In genomic region chr19:51142119-51142518, GRCh38 we compare ENCODE assay signal across 16 cellular contexts. TPM values are rescaled to one million over a fixed set of nuclear protein-coding genes. Genes with fewer than 3 reads are reported as not detected.
DNase-seq lines count a peak whose midpoint lies in the region; ATAC-seq and TF ChIP-seq lines count a peak whose summit lies in the region.
"Had no signal": no experiment of that assay in that cellular context is flagged by ENCODE, and none has a peak within 500 bp of the region (broad histone marks: within the 10 kb centered on the region; RNA-seq: fewer than 3 reads in every experiment).

SIGLEC7 (plus strand) TSS chr19:51142301; CDS start chr19:51142370, 69 bp downstream.

- H3K36me3 Mint-ChIP-seq in activated naive CD4-positive, alpha-beta T cell treated with anti-CD3 and anti-CD28 coated beads, Interleukin-2, amount 10 ng/mL, durations not matched to agents 7 days and 5 days: no peaks in the 10 kb centered on the region
- H3K36me3 Mint-ChIP-seq in activated naive CD4-positive, alpha-beta T cell treated with anti-CD3 and anti-CD28 coated beads for 36 hours (ENCODE audit: low read depth): no peaks in the 10 kb centered on the region
- H3K36me3 Mint-ChIP-seq in effector memory CD8-positive, alpha-beta T cell (ENCODE audit: insufficient read depth): no peaks in the 10 kb centered on the region
- no peaks in the 10 kb centered on the region for H3K36me3 Mint-ChIP-seq in activated CD4-positive, alpha-beta T cell treated with anti-CD3 and anti-CD28 coated beads, Interleukin-2, amount 10 ng/mL, durations not matched to agents 7 days and 5 days (ENCODE audit: low read depth)
- H3K36me3 Mint-ChIP-seq in Calu3 (ENCODE audit: insufficient read depth, unreplicated experiment): no peaks in the 10 kb centered on the region

- BruUV-seq in Calu3 (replicated peaks; lab: Mats Ljungman, UMichigan): no TSS peak

- peak within 1 kb of the TSS; percentile 29 for H3K27ac Mint-ChIP-seq in activated naive CD4-positive, alpha-beta T cell treated with anti-CD3 and anti-CD28 coated beads, Interleukin-2, amount 10 ng/mL, durations not matched to agents 7 days and 5 days
- H3K27ac Mint-ChIP-seq in activated naive CD4-positive, alpha-beta T cell treated with anti-CD3 and anti-CD28 coated beads for 36 hours: no peak within 1 kb of the TSS
- H3K27ac Mint-ChIP-seq in effector memory CD8-positive, alpha-beta T cell: peak within 1 kb of the TSS; percentile 38 to 68
- H3K27ac Mint-ChIP-seq in activated CD4-positive, alpha-beta T cell treated with anti-CD3 and anti-CD28 coated beads, Interleukin-2, amount 10 ng/mL, durations not matched to agents 7 days and 5 days: no peak within 1 kb of the TSS
- H3K27ac Mint-ChIP-seq in Calu3 (ENCODE audit: unreplicated experiment): no peak within 1 kb of the TSS
- H3K27ac Mint-ChIP-seq: activated T-cell treated with anti-CD3 and anti-CD28 coated beads, Interleukin-2, amount 50 U/mL, for 72 hours; nephron progenitor cell had no signal

- H3K4me1 ChIP-seq in transverse colon: no peaks in the 10 kb centered on the region
- H3K4me1 ChIP-seq: ascending aorta had no signal

- intact Hi-C loops in activated naive CD4-positive, alpha-beta T cell treated with anti-CD3 and anti-CD28 coated beads for 36 hours (cut with micrococcal nuclease): no loop called here
- intact Hi-C loops in transverse colon (cut with DNase I; ENCODE audit: low total_unique reads): no loop called here
- intact Hi-C loops in Calu3 (cut with micrococcal nuclease; ENCODE audit: unreplicated experiment): no loop called here

- TF ChIP-seq CTCF in transverse colon (IDR thresholded peaks at IDR 0.05): no peak
- no peak for TF ChIP-seq CTCF in Calu3 (IDR thresholded peaks at IDR 0.05; ENCODE audit: unreplicated experiment)

- no peak within 1 kb of the TSS for H3K4me3 Mint-ChIP-seq in activated naive CD4-positive, alpha-beta T cell treated with anti-CD3 and anti-CD28 coated beads, Interleukin-2, amount 10 ng/mL, durations not matched to agents 7 days and 5 days
- H3K4me3 Mint-ChIP-seq in activated naive CD4-positive, alpha-beta T cell treated with anti-CD3 and anti-CD28 coated beads for 36 hours: no peak within 1 kb of the TSS
- peak within 1 kb of the TSS in 1 of 2 donors; percentile 73 for H3K4me3 Mint-ChIP-seq in effector memory CD8-positive, alpha-beta T cell
- H3K4me3 Mint-ChIP-seq in activated CD4-positive, alpha-beta T cell treated with anti-CD3 and anti-CD28 coated beads, Interleukin-2, amount 10 ng/mL, durations not matched to agents 7 days and 5 days: no peak within 1 kb of the TSS
- no peak within 1 kb of the TSS for H3K4me3 Mint-ChIP-seq in Calu3 (ENCODE audit: low read depth, unreplicated experiment)
- H3K4me3 Mint-ChIP-seq: activated T-cell treated with anti-CD3 and anti-CD28 coated beads, Interleukin-2, amount 50 U/mL, for 72 hours; nephron progenitor cell had no signal

- no peak for TF ChIP-seq POLR2A in transverse colon (IDR thresholded peaks at IDR 0.05)

- H3K27me3 Mint-ChIP-seq in activated naive CD4-positive, alpha-beta T cell treated with anti-CD3 and anti-CD28 coated beads, Interleukin-2, amount 10 ng/mL, durations not matched to agents 7 days and 5 days: peaks cover 44% of the 10 kb centered on the region
- H3K27me3 Mint-ChIP-seq in activated naive CD4-positive, alpha-beta T cell treated with anti-CD3 and anti-CD28 coated beads for 36 hours (ENCODE audit: low read depth): no peaks in the 10 kb centered on the region
- peaks cover 0 to 10% of the 10 kb centered on the region in 2 donors for H3K27me3 Mint-ChIP-seq in effector memory CD8-positive, alpha-beta T cell
- peaks cover 11% of the 10 kb centered on the region for H3K27me3 Mint-ChIP-seq in activated CD4-positive, alpha-beta T cell treated with anti-CD3 and anti-CD28 coated beads, Interleukin-2, amount 10 ng/mL, durations not matched to agents 7 days and 5 days
- H3K27me3 Mint-ChIP-seq in Calu3 (ENCODE audit: unreplicated experiment): peaks cover 96% of the 10 kb centered on the region

- no peaks in the 10 kb centered on the region for H3K9me3 ChIP-seq in transverse colon
- H3K9me3 ChIP-seq: ascending aorta had no signal

- no peak for DNase-seq in activated naive CD4-positive, alpha-beta T cell treated with anti-CD3 and anti-CD28 coated beads, Interleukin-2, amount 10 ng/mL, durations not matched to agents 7 days and 5 days
- DNase-seq in activated naive CD4-positive, alpha-beta T cell treated with anti-CD3 and anti-CD28 coated beads for 36 hours: no peak
- DNase-seq in effector memory CD8-positive, alpha-beta T cell: no peak
- DNase-seq in mesenteric fat pad (ENCODE audit: low spot score): peak; percentile 75
- DNase-seq in transverse colon: peak; percentile 22
- DNase-seq in activated CD4-positive, alpha-beta T cell treated with anti-CD3 and anti-CD28 coated beads, Interleukin-2, amount 10 ng/mL, durations not matched to agents 7 days and 5 days: no peak
- no peak for DNase-seq in Calu3
- no peak for DNase-seq in stimulated activated CD4-positive, alpha-beta T cell treated with anti-CD3 and anti-CD28 coated beads, Interleukin-12 subunit alpha, Interleukin-12 subunit beta, amount 100 ng/mL, for 4 hours
- DNase-seq: activated T-cell treated with anti-CD3 and anti-CD28 coated beads, Interleukin-2, amount 50 U/mL, for 72 hours; effector CD4-positive, alpha-beta T cell; foreskin fibroblast; NCI-H1436 treated with DMSO at 0.1 percent for 48 hours; nephron progenitor cell; PC-3 had no signal

- peak within 1 kb of the TSS; percentile 1 to 47 (median 36) for H3K27ac ChIP-seq in transverse colon

- ATAC-seq in effector memory CD8-positive, alpha-beta T cell (replicated peaks): peak; percentile 21
- ATAC-seq: activated CD4-positive, CD25-positive, alpha-beta regulatory T cell treated with anti-CD3 and anti-CD28 coated beads, Interleukin-2, amount 50 U/mL, for 24 hours; activated T-cell treated with anti-CD3 and anti-CD28 coated beads, Interleukin-2, amount 50 U/mL, for 72 hours; PC-3 had no signal

- H3K27me3 ChIP-seq in transverse colon: peaks cover 18% of the 10 kb centered on the region
- H3K27me3 ChIP-seq: ascending aorta had no signal

- POLR2A ChIA-PET in activated CD4-positive, alpha-beta T cell treated with anti-CD3 and anti-CD28 coated beads, Interleukin-2, amount 10 ng/mL, durations not matched to agents 7 days and 5 days (lab: Charles Lee): no interaction called here

- whole genome bisulfite sequencing in transverse colon (ENCODE audit: low coverage in 1 of 2), 2 donors: 65% methylated on average over 14 of the region's 14 CpGs; no CpG with 5 or more reads in 1 of the 2 donors

- peaks cover 9% of the 10 kb centered on the region for H3K4me1 Mint-ChIP-seq in activated naive CD4-positive, alpha-beta T cell treated with anti-CD3 and anti-CD28 coated beads, Interleukin-2, amount 10 ng/mL, durations not matched to agents 7 days and 5 days
- peaks cover 10% of the 10 kb centered on the region for H3K4me1 Mint-ChIP-seq in activated naive CD4-positive, alpha-beta T cell treated with anti-CD3 and anti-CD28 coated beads for 36 hours (ENCODE audit: low read depth)
- peaks cover 23 to 45% of the 10 kb centered on the region in 2 donors for H3K4me1 Mint-ChIP-seq in effector memory CD8-positive, alpha-beta T cell (ENCODE audit: low read depth in 2 of 2)
- H3K4me1 Mint-ChIP-seq in activated CD4-positive, alpha-beta T cell treated with anti-CD3 and anti-CD28 coated beads, Interleukin-2, amount 10 ng/mL, durations not matched to agents 7 days and 5 days: peaks cover 10% of the 10 kb centered on the region
- H3K4me1 Mint-ChIP-seq in Calu3 (ENCODE audit: low read depth, unreplicated experiment): no peaks in the 10 kb centered on the region

- H3K4me3 ChIP-seq in transverse colon: no peak within 1 kb of the TSS
- H3K4me3 ChIP-seq: ascending aorta had no signal

- TF ChIP-seq EP300 in transverse colon (IDR thresholded peaks at IDR 0.05; ENCODE audit: low read depth): no peak

- CTCF ChIA-PET in activated naive CD4-positive, alpha-beta T cell treated with anti-CD3 and anti-CD28 coated beads, Interleukin-2, amount 10 ng/mL, durations not matched to agents 7 days and 5 days (lab: Charles Lee): no interaction called here
- CTCF ChIA-PET in activated naive CD4-positive, alpha-beta T cell treated with anti-CD3 and anti-CD28 coated beads for 36 hours (lab: Charles Lee): no interaction called here
- CTCF ChIA-PET in activated CD4-positive, alpha-beta T cell treated with anti-CD3 and anti-CD28 coated beads, Interleukin-2, amount 10 ng/mL, durations not matched to agents 7 days and 5 days (lab: Charles Lee): no interaction called here
- CTCF ChIA-PET in Calu3 (lab: Charles Lee): no interaction called here

- no peaks in the 10 kb centered on the region for H3K9me3 Mint-ChIP-seq in activated naive CD4-positive, alpha-beta T cell treated with anti-CD3 and anti-CD28 coated beads, Interleukin-2, amount 10 ng/mL, durations not matched to agents 7 days and 5 days
- H3K9me3 Mint-ChIP-seq in activated naive CD4-positive, alpha-beta T cell treated with anti-CD3 and anti-CD28 coated beads for 36 hours: no peaks in the 10 kb centered on the region
- H3K9me3 Mint-ChIP-seq in effector memory CD8-positive, alpha-beta T cell: no peaks in the 10 kb centered on the region
- no peaks in the 10 kb centered on the region for H3K9me3 Mint-ChIP-seq in activated CD4-positive, alpha-beta T cell treated with anti-CD3 and anti-CD28 coated beads, Interleukin-2, amount 10 ng/mL, durations not matched to agents 7 days and 5 days
- H3K9me3 Mint-ChIP-seq in Calu3 (ENCODE audit: low read depth, unreplicated experiment): no peaks in the 10 kb centered on the region
- H3K9me3 Mint-ChIP-seq: activated T-cell treated with anti-CD3 and anti-CD28 coated beads, Interleukin-2, amount 50 U/mL, for 72 hours; nephron progenitor cell had no signal

- in situ Hi-C loops in transverse colon (cut with MboI; ENCODE audit: low pct_ligation_motif_present in 1 of 4, low pct_unique_long_range_greater_than_20kb in 1 of 4, low sequenced_read_pairs in 3 of 4): no loop called here

- no peaks in the 10 kb centered on the region for H3K36me3 ChIP-seq in transverse colon
- H3K36me3 ChIP-seq: ascending aorta had no signal

RNA-seq across cellular contexts. Expression of gene SIGLEC7, which starts in this region (rescaled TPM):
- total RNA-seq in activated naive CD4-positive, alpha-beta T cell treated with anti-CD3 and anti-CD28 coated beads for 36 hours: not detected
- total RNA-seq in mesenteric fat pad (8.1 TPM), transverse colon (1 to 10 TPM in 1 of 4 donors, under 1 TPM in 1, not detected in 2; 0.82 to 2.1 TPM), Calu3 (2022) (not detected in 2 replicates)
- not detected for total RNA-seq in activated CD4-positive, alpha-beta T cell treated with anti-CD3 and anti-CD28 coated beads, Interleukin-2, amount 10 ng/mL, durations not matched to agents 7 days and 5 days
- total RNA-seq: activated T-cell treated with anti-CD3 and anti-CD28 coated beads, Interleukin-2, amount 50 U/mL, for 72 hours; PC-3 had no signal

Comparison
In these comparisons a context has a peak if more than half of its experiments do, and no peak if none do; other contexts are left out.
1. H3K27ac Mint-ChIP-seq: peak in activated naive CD4-positive, alpha-beta T cell treated with anti-CD3 and anti-CD28 coated beads, Interleukin-2, amount 10 ng/mL, durations not matched to agents 7 days and 5 days (single experiment) and effector memory CD8-positive, alpha-beta T cell (2 of 2); none in activated naive CD4-positive, alpha-beta T cell treated with anti-CD3 and anti-CD28 coated beads for 36 hours (single experiment), activated CD4-positive, alpha-beta T cell treated with anti-CD3 and anti-CD28 coated beads, Interleukin-2, amount 10 ng/mL, durations not matched to agents 7 days and 5 days (single experiment) and Calu3 (single experiment).
2. DNase-seq: peak in mesenteric fat pad (single experiment) and transverse colon (single experiment); none in activated naive CD4-positive, alpha-beta T cell treated with anti-CD3 and anti-CD28 coated beads, Interleukin-2, amount 10 ng/mL, durations not matched to agents 7 days and 5 days (single experiment), activated naive CD4-positive, alpha-beta T cell treated with anti-CD3 and anti-CD28 coated beads for 36 hours (single experiment), effector memory CD8-positive, alpha-beta T cell (0 of 3), activated CD4-positive, alpha-beta T cell treated with anti-CD3 and anti-CD28 coated beads, Interleukin-2, amount 10 ng/mL, durations not matched to agents 7 days and 5 days (single experiment), Calu3 (single experiment) and stimulated activated CD4-positive, alpha-beta T cell treated with anti-CD3 and anti-CD28 coated beads, Interleukin-12 subunit alpha, Interleukin-12 subunit beta, amount 100 ng/mL, for 4 hours (single experiment).